Comparison of ENCODE assay signal across 1 cellular context in the genomic region with DNA sequence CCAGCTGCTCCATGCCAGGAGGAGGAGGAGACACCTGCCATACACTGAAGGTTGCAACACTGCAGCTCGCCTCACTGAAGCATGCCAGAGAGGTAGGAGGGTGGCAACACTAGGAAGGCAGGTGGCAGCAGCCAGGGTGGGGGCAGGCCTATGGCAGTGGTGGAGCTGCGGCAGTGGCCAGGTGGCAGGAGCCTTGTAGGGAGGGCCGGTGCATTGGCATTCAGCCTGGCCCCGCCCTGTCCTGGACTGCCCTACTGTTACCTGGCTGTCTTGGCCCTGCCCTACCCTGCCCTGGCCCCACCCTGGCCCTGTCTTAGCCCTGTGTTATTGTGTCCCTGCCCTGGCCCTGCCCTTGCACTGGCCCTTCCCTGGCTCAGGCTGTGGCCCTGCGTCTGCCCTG.
TF ChIP-seq lines count a peak whose summit lies in the region.

No MANE protein-coding gene starts in this region.

TF ChIP-seq in HepG2, 621 proteins besides CTCF, POLR2A, EP300 and RAD21:
- TF ChIP-seq, protein P1, sequence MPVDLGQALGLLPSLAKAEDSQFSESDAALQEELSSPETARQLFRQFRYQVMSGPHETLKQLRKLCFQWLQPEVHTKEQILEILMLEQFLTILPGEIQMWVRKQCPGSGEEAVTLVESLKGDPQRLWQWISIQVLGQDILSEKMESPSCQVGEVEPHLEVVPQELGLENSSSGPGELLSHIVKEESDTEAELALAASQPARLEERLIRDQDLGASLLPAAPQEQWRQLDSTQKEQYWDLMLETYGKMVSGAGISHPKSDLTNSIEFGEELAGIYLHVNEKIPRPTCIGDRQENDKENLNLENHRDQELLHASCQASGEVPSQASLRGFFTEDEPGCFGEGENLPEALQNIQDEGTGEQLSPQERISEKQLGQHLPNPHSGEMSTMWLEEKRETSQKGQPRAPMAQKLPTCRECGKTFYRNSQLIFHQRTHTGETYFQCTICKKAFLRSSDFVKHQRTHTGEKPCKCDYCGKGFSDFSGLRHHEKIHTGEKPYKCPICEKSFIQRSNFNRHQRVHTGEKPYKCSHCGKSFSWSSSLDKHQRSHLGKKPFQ (CRISPR knock-in tag; IDR thresholded peaks at IDR 0.05; ENCODE audit: insufficient replicate concordance), result no peak
- TF ChIP-seq, protein P2, sequence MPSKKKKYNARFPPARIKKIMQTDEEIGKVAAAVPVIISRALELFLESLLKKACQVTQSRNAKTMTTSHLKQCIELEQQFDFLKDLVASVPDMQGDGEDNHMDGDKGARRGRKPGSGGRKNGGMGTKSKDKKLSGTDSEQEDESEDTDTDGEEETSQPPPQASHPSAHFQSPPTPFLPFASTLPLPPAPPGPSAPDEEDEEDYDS (CRISPR knock-in tag; IDR thresholded peaks at IDR 0.05), result no peak
- TF ChIP-seq RBM22 (optimal IDR thresholded peaks at IDR 0.05; ENCODE audit: low read length) (no peak), AKAP8 (CRISPR knock-in tag; IDR thresholded peaks at IDR 0.05) (no peak), MAX (IDR thresholded peaks at IDR 0.05) (no peak), SMAD3 (CRISPR knock-in tag; IDR thresholded peaks at IDR 0.05) (no peak), CENPBD1 (CRISPR knock-in tag; IDR thresholded peaks at IDR 0.05; ENCODE audit: borderline replicate concordance, low read depth) (no peak), SRSF9 (IDR thresholded peaks at IDR 0.05; ENCODE audit: borderline replicate concordance, insufficient read depth, low read depth, low read length, poor library complexity, severe bottlenecking) (no peak), ZNF564 (CRISPR knock-in tag; IDR thresholded peaks at IDR 0.05) (no peak), ADNP (CRISPR knock-in tag; IDR thresholded peaks at IDR 0.05) (no peak), RBAK (CRISPR knock-in tag; IDR thresholded peaks at IDR 0.05) (no peak), SIN3B (IDR thresholded peaks at IDR 0.05; ENCODE audit: low read length) (no peak)
- TF ChIP-seq, protein P3, sequence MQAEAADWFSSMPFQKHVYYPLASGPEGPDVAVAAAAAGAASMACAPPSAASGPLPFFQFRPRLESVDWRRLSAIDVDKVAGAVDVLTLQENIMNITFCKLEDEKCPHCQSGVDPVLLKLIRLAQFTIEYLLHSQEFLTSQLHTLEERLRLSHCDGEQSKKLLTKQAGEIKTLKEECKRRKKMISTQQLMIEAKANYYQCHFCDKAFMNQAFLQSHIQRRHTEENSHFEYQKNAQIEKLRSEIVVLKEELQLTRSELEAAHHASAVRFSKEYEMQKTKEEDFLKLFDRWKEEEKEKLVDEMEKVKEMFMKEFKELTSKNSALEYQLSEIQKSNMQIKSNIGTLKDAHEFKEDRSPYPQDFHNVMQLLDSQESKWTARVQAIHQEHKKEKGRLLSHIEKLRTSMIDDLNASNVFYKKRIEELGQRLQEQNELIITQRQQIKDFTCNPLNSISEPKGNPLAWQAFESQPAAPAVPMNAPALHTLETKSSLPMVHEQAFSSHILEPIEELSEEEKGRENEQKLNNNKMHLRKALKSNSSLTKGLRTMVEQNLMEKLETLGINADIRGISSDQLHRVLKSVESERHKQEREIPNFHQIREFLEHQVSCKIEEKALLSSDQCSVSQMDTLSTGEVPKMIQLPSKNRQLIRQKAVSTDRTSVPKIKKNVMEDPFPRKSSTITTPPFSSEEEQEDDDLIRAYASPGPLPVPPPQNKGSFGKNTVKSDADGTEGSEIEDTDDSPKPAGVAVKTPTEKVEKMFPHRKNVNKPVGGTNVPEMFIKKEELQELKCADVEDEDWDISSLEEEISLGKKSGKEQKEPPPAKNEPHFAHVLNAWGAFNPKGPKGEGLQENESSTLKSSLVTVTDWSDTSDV (CRISPR knock-in tag; IDR thresholded peaks at IDR 0.05), result no peak
- TF ChIP-seq, protein P4, sequence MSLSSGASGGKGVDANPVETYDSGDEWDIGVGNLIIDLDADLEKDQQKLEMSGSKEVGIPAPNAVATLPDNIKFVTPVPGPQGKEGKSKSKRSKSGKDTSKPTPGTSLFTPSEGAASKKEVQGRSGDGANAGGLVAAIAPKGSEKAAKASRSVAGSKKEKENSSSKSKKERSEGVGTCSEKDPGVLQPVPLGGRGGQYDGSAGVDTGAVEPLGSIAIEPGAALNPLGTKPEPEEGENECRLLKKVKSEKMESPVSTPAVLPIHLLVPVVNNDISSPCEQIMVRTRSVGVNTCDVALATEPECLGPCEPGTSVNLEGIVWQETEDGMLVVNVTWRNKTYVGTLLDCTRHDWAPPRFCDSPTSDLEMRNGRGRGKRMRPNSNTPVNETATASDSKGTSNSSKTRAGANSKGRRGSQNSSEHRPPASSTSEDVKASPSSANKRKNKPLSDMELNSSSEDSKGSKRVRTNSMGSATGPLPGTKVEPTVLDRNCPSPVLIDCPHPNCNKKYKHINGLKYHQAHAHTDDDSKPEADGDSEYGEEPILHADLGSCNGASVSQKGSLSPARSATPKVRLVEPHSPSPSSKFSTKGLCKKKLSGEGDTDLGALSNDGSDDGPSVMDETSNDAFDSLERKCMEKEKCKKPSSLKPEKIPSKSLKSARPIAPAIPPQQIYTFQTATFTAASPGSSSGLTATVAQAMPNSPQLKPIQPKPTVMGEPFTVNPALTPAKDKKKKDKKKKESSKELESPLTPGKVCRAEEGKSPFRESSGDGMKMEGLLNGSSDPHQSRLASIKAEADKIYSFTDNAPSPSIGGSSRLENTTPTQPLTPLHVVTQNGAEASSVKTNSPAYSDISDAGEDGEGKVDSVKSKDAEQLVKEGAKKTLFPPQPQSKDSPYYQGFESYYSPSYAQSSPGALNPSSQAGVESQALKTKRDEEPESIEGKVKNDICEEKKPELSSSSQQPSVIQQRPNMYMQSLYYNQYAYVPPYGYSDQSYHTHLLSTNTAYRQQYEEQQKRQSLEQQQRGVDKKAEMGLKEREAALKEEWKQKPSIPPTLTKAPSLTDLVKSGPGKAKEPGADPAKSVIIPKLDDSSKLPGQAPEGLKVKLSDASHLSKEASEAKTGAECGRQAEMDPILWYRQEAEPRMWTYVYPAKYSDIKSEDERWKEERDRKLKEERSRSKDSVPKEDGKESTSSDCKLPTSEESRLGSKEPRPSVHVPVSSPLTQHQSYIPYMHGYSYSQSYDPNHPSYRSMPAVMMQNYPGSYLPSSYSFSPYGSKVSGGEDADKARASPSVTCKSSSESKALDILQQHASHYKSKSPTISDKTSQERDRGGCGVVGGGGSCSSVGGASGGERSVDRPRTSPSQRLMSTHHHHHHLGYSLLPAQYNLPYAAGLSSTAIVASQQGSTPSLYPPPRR (CRISPR knock-in tag; IDR thresholded peaks at IDR 0.05; ENCODE audit: borderline replicate concordance), result no peak
- TF ChIP-seq, protein P5, sequence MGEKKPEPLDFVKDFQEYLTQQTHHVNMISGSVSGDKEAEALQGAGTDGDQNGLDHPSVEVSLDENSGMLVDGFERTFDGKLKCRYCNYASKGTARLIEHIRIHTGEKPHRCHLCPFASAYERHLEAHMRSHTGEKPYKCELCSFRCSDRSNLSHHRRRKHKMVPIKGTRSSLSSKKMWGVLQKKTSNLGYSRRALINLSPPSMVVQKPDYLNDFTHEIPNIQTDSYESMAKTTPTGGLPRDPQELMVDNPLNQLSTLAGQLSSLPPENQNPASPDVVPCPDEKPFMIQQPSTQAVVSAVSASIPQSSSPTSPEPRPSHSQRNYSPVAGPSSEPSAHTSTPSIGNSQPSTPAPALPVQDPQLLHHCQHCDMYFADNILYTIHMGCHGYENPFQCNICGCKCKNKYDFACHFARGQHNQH (CRISPR knock-in tag; IDR thresholded peaks at IDR 0.05), result no peak
- TF ChIP-seq, protein P6, sequence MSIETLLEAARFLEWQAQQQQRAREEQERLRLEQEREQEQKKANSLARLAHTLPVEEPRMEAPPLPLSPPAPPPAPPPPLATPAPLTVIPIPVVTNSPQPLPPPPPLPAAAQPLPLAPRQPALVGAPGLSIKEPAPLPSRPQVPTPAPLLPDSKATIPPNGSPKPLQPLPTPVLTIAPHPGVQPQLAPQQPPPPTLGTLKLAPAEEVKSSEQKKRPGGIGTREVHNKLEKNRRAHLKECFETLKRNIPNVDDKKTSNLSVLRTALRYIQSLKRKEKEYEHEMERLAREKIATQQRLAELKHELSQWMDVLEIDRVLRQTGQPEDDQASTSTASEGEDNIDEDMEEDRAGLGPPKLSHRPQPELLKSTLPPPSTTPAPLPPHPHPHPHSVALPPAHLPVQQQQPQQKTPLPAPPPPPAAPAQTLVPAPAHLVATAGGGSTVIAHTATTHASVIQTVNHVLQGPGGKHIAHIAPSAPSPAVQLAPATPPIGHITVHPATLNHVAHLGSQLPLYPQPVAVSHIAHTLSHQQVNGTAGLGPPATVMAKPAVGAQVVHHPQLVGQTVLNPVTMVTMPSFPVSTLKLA (IDR thresholded peaks at IDR 0.05), result no peak
